Comparison of ENCODE assay signal across 8 cellular contexts in genomic region chr6:168895102-168895812, GRCh38.
DNase-seq lines count a peak whose midpoint lies in the region; ATAC-seq and TF ChIP-seq lines count a peak whose summit lies in the region.

No MANE protein-coding gene starts in this region.

- CTCF ChIA-PET in activated CD8-positive, alpha-beta T cell treated with anti-CD3 and anti-CD28 coated beads for 36 hours (lab: Charles Lee) = interaction anchor here (0.9 to 3.3 kb wide), 5 partner anchors 8 to 1634 kb away, joined by 3 to 17 read pairs (median 4); no protein-coding TSS in a partner anchor

- peak; percentile 65 for TF ChIP-seq CTCF in activated CD8-positive, alpha-beta T cell treated with anti-CD3 and anti-CD28 coated beads for 36 hours (IDR thresholded peaks at IDR 0.05)

- peak overlapping the region; percentile 71 for H3K9ac ChIP-seq in mesenchymal stem cell (ENCODE audit: low read length)

- no peak overlapping the region for H3K27ac ChIP-seq in mesenchymal stem cell (ENCODE audit: low read length, poor library complexity, severe bottlenecking)

- no peaks in the 10 kb centered on the region for H3K9me3 ChIP-seq in mesenchymal stem cell (ENCODE audit: control insufficient read depth, low read length)

- peaks cover 10% of the 10 kb centered on the region for H3K4me1 Mint-ChIP-seq in activated CD8-positive, alpha-beta T cell treated with anti-CD3 and anti-CD28 coated beads for 36 hours (ENCODE audit: low read depth)

- no peak overlapping the region for H2BK5ac ChIP-seq in mesenchymal stem cell (ENCODE audit: low read depth, low read length, poor library complexity, severe bottlenecking)

- H2BK120ac ChIP-seq in mesenchymal stem cell (ENCODE audit: low read depth, low read length) = no peak overlapping the region

- POLR2A ChIA-PET in activated CD8-positive, alpha-beta T cell treated with anti-CD3 and anti-CD28 coated beads for 36 hours (lab: Charles Lee) = no interaction called here

- H3K36me3 Mint-ChIP-seq in activated CD8-positive, alpha-beta T cell treated with anti-CD3 and anti-CD28 coated beads for 36 hours (ENCODE audit: low read depth) = no peaks in the 10 kb centered on the region

- intact Hi-C loops in activated CD8-positive, alpha-beta T cell treated with anti-CD3 and anti-CD28 coated beads for 36 hours (cut with micrococcal nuclease) = loop anchor here (10.0 kb wide), 1 partner anchor 1630 kb away; no protein-coding TSS in a partner anchor

- H3K36me3 ChIP-seq in mesenchymal stem cell (ENCODE audit: control insufficient read depth in 1 of 2, insufficient read depth in 2 of 2, low read depth in 1 of 2, low read length in 2 of 2) = no peaks in the 10 kb centered on the region

- H3K4me1 ChIP-seq in mesenchymal stem cell (ENCODE audit: control insufficient read depth, insufficient read depth, low read depth, low read length) = peaks cover 2% of the 10 kb centered on the region

- H3K14ac ChIP-seq in mesenchymal stem cell (ENCODE audit: low read length in 2 of 2) = peak overlapping the region in 1 of 2 experiments; percentile 19

- WGBS in mesenchymal stem cell = 42% methylated on average over 17 of the region's 17 CpGs

- no peak overlapping the region for H4K91ac ChIP-seq in mesenchymal stem cell (ENCODE audit: low read length)

- H3K23ac ChIP-seq in mesenchymal stem cell (ENCODE audit: low read length in 2 of 2) = no peak overlapping the region

- peak overlapping the region; percentile 11 for H3K4me3 Mint-ChIP-seq in activated CD8-positive, alpha-beta T cell treated with anti-CD3 and anti-CD28 coated beads for 36 hours

- H3K4me3 ChIP-seq in mesenchymal stem cell (ENCODE audit: insufficient read depth in 1 of 2, low read depth in 1 of 2, low read length in 2 of 2) = peak overlapping the region in 1 of 2 experiments; percentile 70

- H3K79me1 ChIP-seq in mesenchymal stem cell (replicated peaks; ENCODE audit: low read length, poor library complexity, severe bottlenecking) = no peaks in the 10 kb centered on the region

- H3K4me2 ChIP-seq in mesenchymal stem cell (ENCODE audit: low read length, poor library complexity, severe bottlenecking) = peak overlapping the region; percentile 36

- peak overlapping the region; percentile 72 for H4K8ac ChIP-seq in mesenchymal stem cell (ENCODE audit: low read length)

- peaks cover 15 to 32% of the 10 kb centered on the region in 2 experiments for H3K27me3 ChIP-seq in mesenchymal stem cell (ENCODE audit: control insufficient read depth in 1 of 2, insufficient read depth in 1 of 2, low read length in 2 of 2)

- no peaks in the 10 kb centered on the region for H3K9me3 Mint-ChIP-seq in activated CD8-positive, alpha-beta T cell treated with anti-CD3 and anti-CD28 coated beads for 36 hours

- no peak overlapping the region for H2BK12ac ChIP-seq in mesenchymal stem cell (ENCODE audit: low read length in 2 of 2)

- no peak overlapping the region for H2AK5ac ChIP-seq in mesenchymal stem cell (ENCODE audit: low read length, severe bottlenecking)

- H3K4ac ChIP-seq in mesenchymal stem cell (ENCODE audit: low read depth in 1 of 2, low read length in 2 of 2) = no peak overlapping the region

- H3K18ac ChIP-seq in mesenchymal stem cell (ENCODE audit: low read depth in 1 of 2, low read length in 2 of 2) = no peak overlapping the region

- DNase-seq in C1 segment of cervical spinal cord (lab: John Stamatoyannopoulos, UW) (peak in 12 of 14 donors; percentile 12 to 72 (median 41)), GM19240 (ENCODE audit: insufficient read length, low spot score) (peak; percentile 90), NCI-H748 (lab: John Stamatoyannopoulos, UW; ENCODE audit: unreplicated experiment) (peak; percentile 87), mesenchymal stem cell (peak; percentile 52)
- peak; percentile 88 for DNase-seq in activated CD8-positive, alpha-beta T cell treated with anti-CD3 and anti-CD28 coated beads for 36 hours
- DNase-seq in effector CD8-positive, alpha-beta T cell (lab: John Stamatoyannopoulos, UW) = peak; percentile 58
- peak; percentile 52 for DNase-seq in stimulated activated CD8-positive, alpha-beta memory T cell treated with anti-CD3 and anti-CD28 coated beads, Interleukin-12 subunit alpha, Interleukin-12 subunit beta, amount 100 ng/mL, for 24 hours (ENCODE audit: extremely low read depth)

- H2BK15ac ChIP-seq in mesenchymal stem cell (ENCODE audit: low read depth, poor library complexity, severe bottlenecking) = no peak overlapping the region

- ATAC-seq in HG03439 (IDR thresholded peaks at IDR 0.05; ENCODE audit: unreplicated experiment) = peak; percentile 92
- peak; percentile 97 for ATAC-seq in activated CD8-positive, alpha-beta T cell treated with anti-CD3 and anti-CD28 coated beads for 36 hours

- peaks cover 2% of the 10 kb centered on the region for H3K27me3 Mint-ChIP-seq in activated CD8-positive, alpha-beta T cell treated with anti-CD3 and anti-CD28 coated beads for 36 hours

- H2AFZ ChIP-seq in mesenchymal stem cell (ENCODE audit: low read depth, low read length) = no peak overlapping the region

- peak overlapping the region; percentile 49 for H3K27ac Mint-ChIP-seq in activated CD8-positive, alpha-beta T cell treated with anti-CD3 and anti-CD28 coated beads for 36 hours
